Comparison of ENCODE assay signal across 9 cellular contexts in genomic region chr6:110357696-110358535, GRCh38. TPM values are rescaled to one million over a fixed set of nuclear protein-coding genes. Genes with fewer than 3 reads are reported as not detected.
DNase-seq lines count a peak whose midpoint lies in the region; ATAC-seq, FAIRE-seq and TF ChIP-seq lines count a peak whose summit lies in the region.
"Had no signal": no experiment of that assay in that cellular context is flagged by ENCODE, and none has a peak within 500 bp of the region (broad histone marks: within the 10 kb centered on the region; RNA-seq: fewer than 3 reads in every experiment).

METTL24 (minus strand) TSS chr6:110358349; CDS start chr6:110358272, 77 bp downstream.

- FAIRE-seq in bronchial epithelial cell (lab: Jason Lieb, UNC): no peak
- FAIRE-seq: K562 had no signal

- dilution Hi-C loops in IMR-90 (cut with HindIII; ENCODE audit: low sequenced_read_pairs, unreplicated experiment): no loop called here

- no peak within 1 kb of the TSS for H4K5ac ChIP-seq in IMR-90 (ENCODE audit: low read depth, low read length)

- H4K20me1 ChIP-seq in IMR-90 (ENCODE audit: insufficient read depth, low read length): no peaks in the 10 kb centered on the region

- no peak within 1 kb of the TSS for H3K56ac ChIP-seq in IMR-90 (ENCODE audit: extremely low read depth, insufficient read depth, low read length)

- H3K18ac ChIP-seq in IMR-90 (ENCODE audit: low read depth, low read length): no peak within 1 kb of the TSS

- H3K9me3 ChIP-seq in IMR-90 (ENCODE audit: control insufficient read depth, insufficient read depth, low read length): peaks cover 5% of the 10 kb centered on the region
- H3K9me3 ChIP-seq in testis: no peaks in the 10 kb centered on the region

- no peak within 1 kb of the TSS for H2BK20ac ChIP-seq in IMR-90 (ENCODE audit: low read depth, low read length)

- BruUV-seq in IMR-90 (replicated peaks; lab: Mats Ljungman, UMichigan): no TSS peak

- H2BK5ac ChIP-seq in IMR-90 (ENCODE audit: low read depth, low read length, poor library complexity, severe bottlenecking): no peak within 1 kb of the TSS

- H3K27ac ChIP-seq in IMR-90 (ENCODE audit: insufficient read depth, low read length): no peak within 1 kb of the TSS
- peak within 1 kb of the TSS; percentile 78 to 89 for H3K27ac ChIP-seq in testis

- no peak within 1 kb of the TSS for H3K9ac ChIP-seq in IMR-90 (ENCODE audit: low read depth, low read length)

- TF ChIP-seq POLR2A in IMR-90 (IDR thresholded peaks at IDR 0.05; ENCODE audit: low read depth, low read length): no peak
- no peak for TF ChIP-seq POLR2A in testis (IDR thresholded peaks at IDR 0.05)

- H4K91ac ChIP-seq in IMR-90 (ENCODE audit: insufficient read depth, low read depth, low read length): no peak within 1 kb of the TSS

- no peak within 1 kb of the TSS for H2BK15ac ChIP-seq in IMR-90 (ENCODE audit: low read depth, low read length)

- intact Hi-C loops in IMR-90 (cut with micrococcal nuclease) (no loop called here), testis (cut with DNase I; ENCODE audit: low total_unique reads) (no loop called here)

- H3K79me1 ChIP-seq in IMR-90 (ENCODE audit: low read depth in 1 of 2, low read length in 2 of 2): no peaks in the 10 kb centered on the region

- CTCF ChIA-PET in IMR-90 (lab: Yijun Ruan, JAX): interaction anchor here (1.3 kb wide), 1 partner anchor 8 kb away, joined by 5 read pairs; no protein-coding TSS in a partner anchor

- no peak for TF ChIP-seq CTCF in IMR-90 (conservative IDR thresholded peaks at IDR 0.05; ENCODE audit: low read depth, low read length)
- no peak for TF ChIP-seq CTCF in bronchial epithelial cell (IDR thresholded peaks at IDR 0.05; ENCODE audit: insufficient read depth, low read length, severe bottlenecking)
- no peak for TF ChIP-seq CTCF in testis (IDR thresholded peaks at IDR 0.05)

- H2AK5ac ChIP-seq in IMR-90 (ENCODE audit: low read depth, low read length): no peak within 1 kb of the TSS

- H3K4ac ChIP-seq in IMR-90 (ENCODE audit: low read depth, low read length): no peak within 1 kb of the TSS

- TF ChIP-seq RAD21 in IMR-90 (IDR thresholded peaks at IDR 0.05; ENCODE audit: low read length): no peak

- peak within 1 kb of the TSS; percentile 68 for H2AFZ ChIP-seq in IMR-90 (replicated peaks; ENCODE audit: low read length, poor library complexity)

- no peak within 1 kb of the TSS; the same call in 1 of the 2 replicates for H3K4me2 ChIP-seq in IMR-90 (ENCODE audit: low read depth, low read length)

- H3K4me1 ChIP-seq in IMR-90 (ENCODE audit: control insufficient read depth, insufficient read depth, low read length) (no peaks in the 10 kb centered on the region), testis (peaks cover 10% of the 10 kb centered on the region)

- H2BK120ac ChIP-seq in IMR-90 (ENCODE audit: low read depth, low read length): no peak within 1 kb of the TSS

- no peak within 1 kb of the TSS for H4K8ac ChIP-seq in IMR-90 (ENCODE audit: low read depth in 2 of 2, low read length in 2 of 2)

- WGBS in IMR-90 (ENCODE audit: extremely low coverage in 2 of 2, insufficient read length in 1 of 2), 2 experiments: 4% methylated on average over 74 of the region's 103 CpGs; no CpG with 5 or more reads in 1 of the 2 experiments
- WGBS in testis, 2 donors: 1 to 2% methylated on average over 21 to 32 of the region's 103 CpGs

- no peak within 1 kb of the TSS for H3K14ac ChIP-seq in IMR-90 (replicated peaks; ENCODE audit: low read depth, low read length)

- ATAC-seq in IMR-90 (ENCODE audit: low read depth) (peak; percentile 63), left lobe of liver (peak; percentile 83), GM21786 (IDR thresholded peaks at IDR 0.05; ENCODE audit: unreplicated experiment) (no peak)
- ATAC-seq: K562 had no signal

- POLR2A ChIA-PET in IMR-90 (lab: Charles Lee; ENCODE audit: unreplicated experiment): no interaction called here

- H3K36me3 ChIP-seq in IMR-90 (ENCODE audit: control insufficient read depth, insufficient read depth, low read length) (no peaks in the 10 kb centered on the region), bronchial epithelial cell (ENCODE audit: control insufficient read depth, insufficient read depth, low read length) (no peaks in the 10 kb centered on the region), testis (ENCODE audit: low read depth, missing control alignments) (no peaks in the 10 kb centered on the region)

- peak within 1 kb of the TSS; percentile 46; the same call in 1 of the 2 replicates for H3K23ac ChIP-seq in IMR-90 (ENCODE audit: low read depth, low read length)

- no peak within 1 kb of the TSS for H2AK9ac ChIP-seq in IMR-90 (replicated peaks; ENCODE audit: low read depth, low read length, poor library complexity)

- in situ Hi-C loops in IMR-90 (cut with MboI; ENCODE audit: low sequenced_read_pairs): no loop called here

- DNase-seq in COLO668 (lab: John Stamatoyannopoulos, UW; ENCODE audit: unreplicated experiment) (peak; percentile 67), IMR-90 (no peak), bronchial epithelial cell (ENCODE audit: low read depth) (no peak), left lobe of liver (ENCODE audit: low spot score) (no peak), testis (peak; percentile 24), H4 (ENCODE audit: low spot score) (no peak), amniotic stem cell (lab: John Stamatoyannopoulos, UW) (no peak)

- peak within 1 kb of the TSS; percentile 25; the same call in 1 of the 2 replicates for H3K4me3 ChIP-seq in IMR-90 (ENCODE audit: insufficient read depth, low read depth, low read length)
- H3K4me3 ChIP-seq in bronchial epithelial cell (ENCODE audit: low read depth, low read length): peak within 1 kb of the TSS; percentile 17
- H3K4me3 ChIP-seq in testis: peak within 1 kb of the TSS; percentile 62 to 68
- H3K4me3 ChIP-seq: K562 had no signal

- H3K9me1 ChIP-seq in IMR-90 (ENCODE audit: insufficient read depth, low read length): no peaks in the 10 kb centered on the region

- H3K27me3 ChIP-seq in IMR-90 (ENCODE audit: control insufficient read depth, insufficient read depth, low read length) (peaks cover 47% of the 10 kb centered on the region), bronchial epithelial cell (ENCODE audit: control insufficient read depth, insufficient read depth, low read length) (peaks cover 18% of the 10 kb centered on the region), testis (no peaks in the 10 kb centered on the region)

TF ChIP-seq in IMR-90, 13 proteins besides CTCF, POLR2A, EP300 and RAD21:
- no peak for TF ChIP-seq SMC3 (IDR thresholded peaks at IDR 0.05; ENCODE audit: low read depth, low read length)
- no peak for TF ChIP-seq RCOR1 (IDR thresholded peaks at IDR 0.05; ENCODE audit: insufficient replicate concordance, low read length)
- no peak for TF ChIP-seq NFE2L2 (IDR thresholded peaks at IDR 0.05; ENCODE audit: low read depth, low read length)
- no peak for TF ChIP-seq RFX5 (IDR thresholded peaks at IDR 0.05; ENCODE audit: low read depth, low read length)
- TF ChIP-seq ELK1 (IDR thresholded peaks at IDR 0.05; ENCODE audit: borderline replicate concordance, low read depth, low read length): no peak
- TF ChIP-seq CEBPB (IDR thresholded peaks at IDR 0.05; ENCODE audit: low read depth, low read length): no peak
- TF ChIP-seq MXI1 (IDR thresholded peaks at IDR 0.05; ENCODE audit: borderline replicate concordance, low read depth, low read length): no peak
- TF ChIP-seq MAFK (IDR thresholded peaks at IDR 0.05; ENCODE audit: low read depth, low read length): no peak
- no peak for TF ChIP-seq USF2 (IDR thresholded peaks at IDR 0.05; ENCODE audit: low read depth, low read length)
- TF ChIP-seq CHD1 (IDR thresholded peaks at IDR 0.05; ENCODE audit: low read depth, low read length): no peak

RNA-seq across cellular contexts. Expression of gene METTL24, which starts in this region (rescaled TPM):
- total RNA-seq in IMR-90 (2012; rRNA removed) (not detected in 2 replicates), bronchial epithelial cell (not detected in 2 replicates), left lobe of liver (0.48 TPM), testis (1 to 10 TPM; 3.5 to 6.0 TPM)
- polyA plus RNA-seq in IMR-90 (2012; rRNA removed) (not detected in 2 replicates), testis (ENCODE audit: insufficient read depth, low read depth, low replicate concordance) (6.3 TPM)
- polyA plus RNA-seq in IMR-90 (2012; cell fraction: cytosol; rRNA removed): not detected in 2 replicates
- polyA plus RNA-seq in IMR-90 (2012; cell fraction: nucleus; rRNA removed; ENCODE audit: low replicate concordance): not detected in 2 replicates
- total RNA-seq in H4 (2014; rRNA removed; shearing (Covaris generic)): 0.25 TPM in 1 of 2 replicates, not detected in the other
- total RNA-seq: K562 had no signal
- polyA plus RNA-seq: K562 had no signal

Comparison
In these comparisons a context has a peak if more than half of its experiments do, and no peak if none do; other contexts are left out.
1. Peak in ATAC-seq and H3K4me3 ChIP-seq in IMR-90; RNA of the gene not detected or under 1 TPM.
2. Peak in ATAC-seq in left lobe of liver; RNA of the gene not detected or under 1 TPM.
3. DNase-seq: peak in COLO668 (single experiment) and testis (single experiment); none in IMR-90 (single experiment), bronchial epithelial cell (single experiment), left lobe of liver (single experiment), H4 (single experiment) and amniotic stem cell (single experiment).
4. Peak in every context shown above with its lines, with median percentiles within 50 percentile points of each other: H3K4me3 ChIP-seq.